Comparison of ENCODE assay signal across 1 cellular context in the genomic region with DNA sequence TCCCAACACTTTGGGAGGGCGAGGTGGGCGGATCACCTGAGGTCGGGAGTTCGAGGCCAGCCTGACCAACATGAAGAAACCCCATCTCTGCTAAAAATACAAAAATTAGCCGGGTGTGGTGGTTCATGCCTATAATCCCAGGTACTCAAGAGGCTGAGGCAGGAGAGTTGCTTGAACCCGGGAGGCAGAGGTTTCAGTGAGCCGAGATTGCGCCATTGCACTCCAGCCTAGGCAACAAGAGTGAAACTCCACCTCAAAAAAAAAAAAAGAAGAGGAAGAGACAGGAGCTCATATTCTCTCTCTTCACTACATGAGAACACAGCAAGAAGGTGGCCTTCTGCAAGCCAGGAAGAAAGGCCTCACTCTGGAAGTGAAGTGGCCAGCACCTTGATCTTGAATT.
A peak's percentile ranks its signal among the peaks of the same experiment; 100 is the strongest.
TF ChIP-seq lines count a peak whose summit lies in the region.

No MANE protein-coding gene starts in this region.

TF ChIP-seq in K562, 482 proteins besides CTCF, POLR2A, EP300 and RAD21:
- TF ChIP-seq CEBPB (tag; IDR thresholded peaks at IDR 0.05) (peak; percentile 78), EGR1 (conservative IDR thresholded peaks at IDR 0.05) (peak; percentile 36; the same call in 1 of the 2 replicates)
